ENCODE assay signal across 8 cellular contexts in genomic region chr11:119085523-119085878, GRCh38. TPM values are rescaled to one million over a fixed set of nuclear protein-coding genes. Genes with fewer than 3 reads are reported as not detected.
A peak's percentile ranks its signal among the peaks of the same experiment; 100 is the strongest.
DNase-seq lines count a peak whose midpoint lies in the region; ATAC-seq, FAIRE-seq and TF ChIP-seq lines count a peak whose summit lies in the region.

No MANE protein-coding gene starts in this region.

- no peak overlapping the region for H2BK5ac ChIP-seq in H9 (ENCODE audit: insufficient read length, low read length)

- H4K91ac ChIP-seq in H9 (ENCODE audit: insufficient read length, low read depth, low read length): no peak overlapping the region

- H3K4me2 ChIP-seq in H9 (ENCODE audit: insufficient read depth, insufficient read length, low read length): peak overlapping the region; percentile 75

- peaks cover 10% of the 10 kb centered on the region for H3K4me1 ChIP-seq in CD4-positive, CD25-positive, alpha-beta regulatory T cell (ENCODE audit: control insufficient read depth, insufficient read depth, low read length, poor library complexity, severe bottlenecking)
- H3K4me1 ChIP-seq in H9 (ENCODE audit: insufficient read depth, low read length) (no peaks in the 10 kb centered on the region), endodermal cell (ENCODE audit: control insufficient read depth, insufficient read depth, low read length) (no peaks in the 10 kb centered on the region), neutrophil (ENCODE audit: control insufficient read depth in 1 of 2, insufficient read depth in 1 of 2, low read depth in 1 of 2, low read length in 1 of 2) (peaks cover 38 to 39% of the 10 kb centered on the region in 2 experiments)

- H3K27ac Mint-ChIP-seq in CD4-positive, CD25-positive, alpha-beta regulatory T cell: peak overlapping the region in 2 of 3 donors; percentile 95 to 97
- H3K27ac Mint-ChIP-seq in H9: peak overlapping the region; percentile 96 to 99 (median 98); a peak in 6 of 7 replicates
- peak overlapping the region; percentile 89 for H3K27ac Mint-ChIP-seq in T-helper 17 cell
- H3K27ac Mint-ChIP-seq in endodermal cell: peak overlapping the region; percentile 99

- no peak overlapping the region for H3K23ac ChIP-seq in H9 (ENCODE audit: insufficient read length, low read depth, low read length)

- no peak overlapping the region for H3K4ac ChIP-seq in H9 (ENCODE audit: low read depth, low read length)

- H3K27ac ChIP-seq in CD4-positive, CD25-positive, alpha-beta regulatory T cell (ENCODE audit: insufficient read depth, low read length, poor library complexity, severe bottlenecking): peak overlapping the region; percentile 86
- H3K27ac ChIP-seq in H9 (ENCODE audit: insufficient read length, low read depth, low read length): no peak overlapping the region
- H3K27ac ChIP-seq in endodermal cell (ENCODE audit: low read depth, low read length): no peak overlapping the region
- peak overlapping the region; percentile 81 for H3K27ac ChIP-seq in neutrophil

- no peaks in the 10 kb centered on the region for H3K9me3 Mint-ChIP-seq in CD4-positive, CD25-positive, alpha-beta regulatory T cell
- no peaks in the 10 kb centered on the region for H3K9me3 Mint-ChIP-seq in H9
- H3K9me3 Mint-ChIP-seq in endodermal cell: no peaks in the 10 kb centered on the region

- no peaks in the 10 kb centered on the region for H3K9me3 ChIP-seq in CD4-positive, CD25-positive, alpha-beta regulatory T cell (ENCODE audit: control insufficient read depth in 2 of 2, low read length in 2 of 2)
- H3K9me3 ChIP-seq in H9 (ENCODE audit: control insufficient read depth, low read depth, low read length) (no peaks in the 10 kb centered on the region), T-helper 17 cell (ENCODE audit: control insufficient read depth, low read length, poor library complexity, severe bottlenecking) (no peaks in the 10 kb centered on the region), endodermal cell (ENCODE audit: control insufficient read depth, low read length) (no peaks in the 10 kb centered on the region), neutrophil (no peaks in the 10 kb centered on the region)

- H3K18ac ChIP-seq in H9 (ENCODE audit: insufficient read length, low read depth, low read length): no peak overlapping the region

- H3K23me2 ChIP-seq in H9 (ENCODE audit: insufficient read length, low read depth, low read length, poor library complexity, severe bottlenecking): peaks cover 4% of the 10 kb centered on the region

- no peak overlapping the region for H3T11ph ChIP-seq in H9 (ENCODE audit: low read length)

- H3K9ac ChIP-seq in H9 (ENCODE audit: extremely low read depth, insufficient read length, low read length) (peak overlapping the region; percentile 79), endodermal cell (ENCODE audit: extremely low read depth, low read length, poor library complexity, severe bottlenecking) (peak overlapping the region; percentile 80)

- no peak overlapping the region for H2BK20ac ChIP-seq in H9 (ENCODE audit: low read depth, low read length, poor library complexity, severe bottlenecking)

- peaks cover 17% of the 10 kb centered on the region for H3K36me3 Mint-ChIP-seq in CD4-positive, CD25-positive, alpha-beta regulatory T cell
- H3K36me3 Mint-ChIP-seq in H9 (ENCODE audit: insufficient read depth in 1 of 3, low read depth in 3 of 3): peaks cover 10 to 29% (median 25%) of the 10 kb centered on the region in 3 experiments; a peak in 6 of 7 replicates
- H3K36me3 Mint-ChIP-seq in T-helper 17 cell (ENCODE audit: low read depth): peaks cover 3% of the 10 kb centered on the region
- peaks cover 20% of the 10 kb centered on the region for H3K36me3 Mint-ChIP-seq in endodermal cell (ENCODE audit: low read depth)

- no peak for TF ChIP-seq CTCF in H9 (conservative IDR thresholded peaks at IDR 0.05)
- TF ChIP-seq CTCF in endodermal cell (conservative IDR thresholded peaks at IDR 0.05): no peak
- TF ChIP-seq CTCF in neutrophil (IDR thresholded peaks at IDR 0.05): no peak

- H3K36me3 ChIP-seq in CD4-positive, CD25-positive, alpha-beta regulatory T cell (ENCODE audit: control insufficient read depth, insufficient read depth, low read length): peaks cover 17% of the 10 kb centered on the region
- peaks cover 18% of the 10 kb centered on the region for H3K36me3 ChIP-seq in endodermal cell (ENCODE audit: control insufficient read depth, insufficient read depth, low read length)
- H3K36me3 ChIP-seq in neutrophil: peaks cover 22% of the 10 kb centered on the region

- H3K14ac ChIP-seq in H9 (ENCODE audit: insufficient read depth, low read length): no peak overlapping the region

- H3K27me3 Mint-ChIP-seq in CD4-positive, CD25-positive, alpha-beta regulatory T cell: peaks cover 4% of the 10 kb centered on the region
- H3K27me3 Mint-ChIP-seq in H9 (ENCODE audit: low read depth): no peaks in the 10 kb centered on the region
- no peaks in the 10 kb centered on the region for H3K27me3 Mint-ChIP-seq in T-helper 17 cell
- H3K27me3 Mint-ChIP-seq in endodermal cell (ENCODE audit: insufficient read depth): no peaks in the 10 kb centered on the region

- no peak for TF ChIP-seq POLR2A in H54 (IDR thresholded peaks at IDR 0.05; ENCODE audit: low read depth, low read length)

- H3K4me3 ChIP-seq in CD4-positive, CD25-positive, alpha-beta regulatory T cell (ENCODE audit: low read depth, low read length): peak overlapping the region; percentile 94
- H3K4me3 ChIP-seq in endodermal cell (ENCODE audit: low read length) (peak overlapping the region; percentile 95), neutrophil (ENCODE audit: low read depth in 1 of 2, low read length in 1 of 2) (peak overlapping the region; percentile 90 to 91)

- ATAC-seq in CD4-positive, CD25-positive, alpha-beta regulatory T cell (ENCODE audit: low read depth in 2 of 2): no peak
- ATAC-seq in T-helper 17 cell: no peak

- DNase-seq in CD4-positive, CD25-positive, alpha-beta regulatory T cell: no peak
- DNase-seq in H9 (no peak), T-helper 17 cell (no peak), endodermal cell (no peak), GDM1 (lab: John Stamatoyannopoulos, UW) (no peak), H54 (ENCODE audit: insufficient read length, low spot score) (no peak), GM19239 (ENCODE audit: insufficient read length, low spot score) (no peak)

- H4K8ac ChIP-seq in H9 (replicated peaks; ENCODE audit: insufficient read length, low read depth, low read length): no peak overlapping the region

- no peak overlapping the region for H2BK12ac ChIP-seq in H9 (ENCODE audit: insufficient read length, low read depth, low read length)

- H3K56ac ChIP-seq in H9 (ENCODE audit: insufficient read length, low read depth, low read length): no peak overlapping the region

- H2BK120ac ChIP-seq in H9 (ENCODE audit: low read depth, low read length, poor library complexity, severe bottlenecking): no peak overlapping the region

- H3K79me1 ChIP-seq in H9 (ENCODE audit: insufficient read depth, low read depth, low read length, poor library complexity, severe bottlenecking): no peaks in the 10 kb centered on the region

- no peak overlapping the region for H4K5ac ChIP-seq in H9 (ENCODE audit: insufficient read length, low read depth, low read length)

- H2AFZ ChIP-seq in H9 (ENCODE audit: low read length): no peak overlapping the region

- no peaks in the 10 kb centered on the region; the same call in 1 of the 2 replicates for H3K79me2 ChIP-seq in H9 (ENCODE audit: insufficient read depth, low read length)

- no CpG with 5 or more reads among the region's 10 CpGs for WGBS in H9 (ENCODE audit: extremely low coverage, insufficient read length, low lambda C conversion rate)
- WGBS in endodermal cell (ENCODE audit: insufficient coverage in 1 of 2, insufficient read length in 1 of 2), 2 experiments: 9 to 15% methylated on average over 8 to 10 of the region's 10 CpGs

- H4K20me1 ChIP-seq in H9 (ENCODE audit: control insufficient read depth, insufficient read depth, insufficient read length): no peaks in the 10 kb centered on the region

- H2AK5ac ChIP-seq in H9 (ENCODE audit: insufficient read length, low read length): no peak overlapping the region

- H3K4me3 Mint-ChIP-seq in CD4-positive, CD25-positive, alpha-beta regulatory T cell: peak overlapping the region; percentile 87 to 97 (median 94)
- H3K4me3 Mint-ChIP-seq in H9 (peak overlapping the region; percentile 98), T-helper 17 cell (peak overlapping the region; percentile 93), endodermal cell (peak overlapping the region; percentile 90)

- no peak overlapping the region for H2BK15ac ChIP-seq in H9 (ENCODE audit: low read depth, low read length)

- H3K27me3 ChIP-seq in CD4-positive, CD25-positive, alpha-beta regulatory T cell (ENCODE audit: control insufficient read depth, insufficient read depth, low read length): no peaks in the 10 kb centered on the region
- H3K27me3 ChIP-seq in H9 (ENCODE audit: insufficient read depth, low read length): no peaks in the 10 kb centered on the region
- H3K27me3 ChIP-seq in endodermal cell (ENCODE audit: control insufficient read depth, insufficient read depth, low read length, poor library complexity, severe bottlenecking): no peaks in the 10 kb centered on the region
- H3K27me3 ChIP-seq in neutrophil: no peaks in the 10 kb centered on the region

- peaks cover 7 to 31% (median 23%) of the 10 kb centered on the region in 4 donors for H3K4me1 Mint-ChIP-seq in CD4-positive, CD25-positive, alpha-beta regulatory T cell
- H3K4me1 Mint-ChIP-seq in H9 (peaks cover 7 to 13% of the 10 kb centered on the region in 2 experiments; a peak in 3 of 4 replicates), T-helper 17 cell (peaks cover 15% of the 10 kb centered on the region), endodermal cell (peaks cover 6% of the 10 kb centered on the region)

- no peak for FAIRE-seq in H54 (lab: Jason Lieb, UNC)
- FAIRE-seq in GM19239 (lab: Jason Lieb, UNC): no peak

RNA-seq across cellular contexts. Expression of gene HMBS, which starts 0.8 kb away (rescaled TPM):
- total RNA-seq in CD4-positive, CD25-positive, alpha-beta regulatory T cell: 5.9 TPM
- polyA plus RNA-seq in CD4-positive, CD25-positive, alpha-beta regulatory T cell: 10 to 100 TPM; 11.2 to 15.5 (median 13.6) TPM
- total RNA-seq in H9 (2021) (57.2 and 57.7 TPM in 2 replicates), T-helper 17 cell (1 to 10 TPM; 8.7 to 9.1 TPM), endodermal cell (10 to 100 TPM; 45.9 to 54.8 TPM)
- 42.7 TPM for polyA plus RNA-seq in endodermal cell (2013, experiment 1 of 2)
- 40.0 TPM for polyA plus RNA-seq in endodermal cell (2013, experiment 2 of 2)

RNA-seq across cellular contexts. Expression of gene DPAGT1, which starts 16.2 kb away (rescaled TPM):
- total RNA-seq in CD4-positive, CD25-positive, alpha-beta regulatory T cell: 22.5 TPM
- polyA plus RNA-seq in CD4-positive, CD25-positive, alpha-beta regulatory T cell: 10 to 100 TPM; 28.6 to 35.2 (median 32.6) TPM
- total RNA-seq in H9 (2021) (43.6 and 44.5 TPM in 2 replicates), T-helper 17 cell (10 to 100 TPM; 18.9 to 20.5 TPM), endodermal cell (10 to 100 TPM; 49.4 to 51.9 TPM)
- polyA plus RNA-seq in endodermal cell (2013, experiment 1 of 2): 58.1 TPM
- polyA plus RNA-seq in endodermal cell (2013, experiment 2 of 2): 49.6 TPM

RNA-seq across cellular contexts. Expression of gene VPS11, which starts 17.9 kb away (rescaled TPM):
- 78.8 TPM for total RNA-seq in CD4-positive, CD25-positive, alpha-beta regulatory T cell
- polyA plus RNA-seq in CD4-positive, CD25-positive, alpha-beta regulatory T cell: 10 to 100 TPM; 53.2 to 59.2 (median 56.9) TPM
- total RNA-seq in H9 (2021) (17.5 and 18.6 TPM in 2 replicates), T-helper 17 cell (10 to 100 TPM; 58.3 to 68.0 TPM), endodermal cell (10 to 100 TPM; 26.9 to 29.1 TPM)
- 27.6 TPM for polyA plus RNA-seq in endodermal cell (2013, experiment 1 of 2)
- polyA plus RNA-seq in endodermal cell (2013, experiment 2 of 2): 25.2 TPM

RNA-seq across cellular contexts. Expression of gene C2CD2L, which starts 21.6 kb away (rescaled TPM):
- 21.1 TPM for total RNA-seq in CD4-positive, CD25-positive, alpha-beta regulatory T cell
- 1 to 10 TPM; 2.1 to 4.6 (median 4.5) TPM for polyA plus RNA-seq in CD4-positive, CD25-positive, alpha-beta regulatory T cell
- total RNA-seq in H9 (2021) (5.5 and 5.6 TPM in 2 replicates), T-helper 17 cell (10 to 100 TPM; 20.9 to 24.6 TPM), endodermal cell (1 to 10 TPM; 2.4 to 3.1 TPM)
- polyA plus RNA-seq in endodermal cell (2013, experiment 1 of 2): 6.7 TPM
- 6.3 TPM for polyA plus RNA-seq in endodermal cell (2013, experiment 2 of 2)

RNA-seq across cellular contexts. Expression of gene HYOU1, which starts 28.5 kb away (rescaled TPM):
- total RNA-seq in CD4-positive, CD25-positive, alpha-beta regulatory T cell: 108 TPM
- 10 to 100 TPM; 13.4 to 15.0 (median 14.6) TPM for polyA plus RNA-seq in CD4-positive, CD25-positive, alpha-beta regulatory T cell
- 228 and 234 TPM in 2 replicates for total RNA-seq in H9 (2021)
- total RNA-seq in T-helper 17 cell: 100 to 1,000 TPM; 132 to 162 TPM
- 100 to 1,000 TPM; 277 to 315 TPM for total RNA-seq in endodermal cell
- 144 TPM for polyA plus RNA-seq in endodermal cell (2013, experiment 1 of 2)
- polyA plus RNA-seq in endodermal cell (2013, experiment 2 of 2): 161 TPM

Comparison
In these comparisons a context has a peak if more than half of its experiments do, and no peak if none do; other contexts are left out.
1. H3K27ac ChIP-seq: peak in CD4-positive, CD25-positive, alpha-beta regulatory T cell (single experiment) and neutrophil (single experiment); none in H9 (single experiment) and endodermal cell (single experiment).
2. Peak in every context shown above with its lines, with median percentiles within 50 percentile points of each other: H3K4me3 ChIP-seq, H3K27ac Mint-ChIP-seq and H3K4me3 Mint-ChIP-seq.